ENCODE assay signal across 28 cellular contexts in the genomic region with DNA sequence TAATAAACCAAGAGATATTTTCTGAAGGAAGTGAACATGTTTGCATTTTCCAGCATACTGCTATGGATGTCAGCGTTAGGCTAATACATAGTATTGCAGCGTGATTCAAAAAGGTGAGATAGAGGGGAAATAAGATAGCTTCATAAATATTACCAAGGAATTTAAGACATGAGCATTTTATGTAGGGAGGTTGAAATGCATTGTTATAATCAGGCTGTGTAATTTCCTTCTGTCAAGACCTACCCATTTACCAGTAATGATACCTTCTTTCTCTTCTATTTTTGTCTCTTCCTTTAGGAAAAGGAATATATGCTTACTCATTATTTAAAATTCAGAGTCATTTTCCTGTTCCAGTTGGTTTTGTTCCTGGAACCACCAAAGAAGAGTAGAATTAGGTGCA. TPM values are rescaled to one million over a fixed set of nuclear protein-coding genes. Genes with fewer than 3 reads are reported as not detected.
DNase-seq lines count a peak whose midpoint lies in the region; ATAC-seq and TF ChIP-seq lines count a peak whose summit lies in the region.
"Had no signal": no experiment of that assay in that cellular context is flagged by ENCODE, and none has a peak within 500 bp of the region (broad histone marks: within the 10 kb centered on the region; RNA-seq: fewer than 3 reads in every experiment).

No MANE protein-coding gene starts in this region.

- no peak overlapping the region for H3K4me3 Mint-ChIP-seq in activated T-helper 17 cell treated with anti-CD3 and anti-CD28 coated beads, Interleukin-2, amount 50 U/mL, for 72 hours
- peak overlapping the region in 2 of 10 donors; percentile 50 to 79 for H3K4me3 Mint-ChIP-seq in naive thymus-derived CD4-positive, alpha-beta T cell
- H3K4me3 Mint-ChIP-seq: activated CD4-positive, alpha-beta memory T cell treated with anti-CD3 and anti-CD28 coated beads, Interleukin-2, amount 10 ng/mL, durations not matched to agents 7 days and 5 days; stimulated activated naive CD8-positive, alpha-beta T cell treated with anti-CD3 and anti-CD28 coated beads, Interleukin-15, amount 100 ng/mL, for 72 hours had no signal

- H3K4me1 Mint-ChIP-seq in activated T-helper 17 cell treated with anti-CD3 and anti-CD28 coated beads, Interleukin-2, amount 50 U/mL, for 72 hours = peaks cover 56% of the 10 kb centered on the region
- H3K4me1 Mint-ChIP-seq in naive thymus-derived CD4-positive, alpha-beta T cell = peaks cover 54 to 94% (median 88%) of the 10 kb centered on the region in 7 donors

- H3K27me3 Mint-ChIP-seq in activated T-helper 17 cell treated with anti-CD3 and anti-CD28 coated beads, Interleukin-2, amount 50 U/mL, for 72 hours = no peaks in the 10 kb centered on the region
- H3K27me3 Mint-ChIP-seq in naive thymus-derived CD4-positive, alpha-beta T cell = no peaks in the 10 kb centered on the region
- H3K27me3 Mint-ChIP-seq: activated CD4-positive, alpha-beta memory T cell treated with anti-CD3 and anti-CD28 coated beads, Interleukin-2, amount 10 ng/mL, durations not matched to agents 7 days and 5 days; stimulated activated naive CD8-positive, alpha-beta T cell treated with anti-CD3 and anti-CD28 coated beads, Interleukin-15, amount 100 ng/mL, for 72 hours had no signal

- no peak overlapping the region for H3K4me3 ChIP-seq in heart left ventricle
- H3K4me3 ChIP-seq in heart right ventricle = no peak overlapping the region
- H3K4me3 ChIP-seq in naive thymus-derived CD4-positive, alpha-beta T cell (ENCODE audit: low read length) = no peak overlapping the region
- H3K4me3 ChIP-seq: adrenal gland, body of pancreas, SJSA1, skin epidermis, thyroid gland had no signal

- WGBS in heart left ventricle, 4 donors = 67 to 74% (median 70%) methylated on average over 2 of the region's 2 CpGs
- WGBS in heart right ventricle, 2 donors = 76% methylated on average over 2 of the region's 2 CpGs

- H3K27ac Mint-ChIP-seq in activated T-helper 17 cell treated with anti-CD3 and anti-CD28 coated beads, Interleukin-2, amount 50 U/mL, for 72 hours = peak overlapping the region; percentile 84
- H3K27ac Mint-ChIP-seq in naive thymus-derived CD4-positive, alpha-beta T cell = peak overlapping the region in 8 of 9 donors; percentile 61 to 94 (median 90)
- H3K27ac Mint-ChIP-seq: activated CD4-positive, alpha-beta memory T cell treated with anti-CD3 and anti-CD28 coated beads, Interleukin-2, amount 10 ng/mL, durations not matched to agents 7 days and 5 days had no signal

- H3K9me3 Mint-ChIP-seq in activated T-helper 17 cell treated with anti-CD3 and anti-CD28 coated beads, Interleukin-2, amount 50 U/mL, for 72 hours = no peaks in the 10 kb centered on the region
- no peaks in the 10 kb centered on the region for H3K9me3 Mint-ChIP-seq in naive thymus-derived CD4-positive, alpha-beta T cell
- H3K9me3 Mint-ChIP-seq: activated CD4-positive, alpha-beta memory T cell treated with anti-CD3 and anti-CD28 coated beads, Interleukin-2, amount 10 ng/mL, durations not matched to agents 7 days and 5 days; stimulated activated naive CD8-positive, alpha-beta T cell treated with anti-CD3 and anti-CD28 coated beads, Interleukin-15, amount 100 ng/mL, for 72 hours had no signal

- intact Hi-C loops in heart left ventricle (cut with DNase I) = no loop called here
- intact Hi-C loops in heart right ventricle (cut with DNase I) = no loop called here
- intact Hi-C loops in naive thymus-derived CD4-positive, alpha-beta T cell (cut with micrococcal nuclease) = loop anchor here in 1 of 2 donors (1.0 kb wide), 1 partner anchor 9 kb away; no protein-coding TSS in a partner anchor

- DNase-seq in heart left ventricle (no peak), heart right ventricle (no peak), NOMO-1 treated with dmso at 0.1 percent for 144 hours (lab: John Stamatoyannopoulos, UW; ENCODE audit: unreplicated experiment) (no peak), RKO (ENCODE audit: low spot score) (no peak)
- no peak for DNase-seq in naive thymus-derived CD4-positive, alpha-beta T cell
- DNase-seq: ACHN; activated CD4-positive, alpha-beta memory T cell treated with anti-CD3 and anti-CD28 coated beads, Interleukin-2, amount 10 ng/mL, durations not matched to agents 7 days and 5 days; activated CD4-positive, CD25-positive, alpha-beta regulatory T cell treated with anti-CD3 and anti-CD28 coated beads, Interleukin-2, amount 50 U/mL, for 72 hours; activated gamma-delta T cell treated with Interleukin-2 at 50 U/mL for 16 hours; adrenal gland; BE2C; body of pancreas; cerebellar nuclear complex; COR-L47; DMS79; HCEC 1CT; IMR-90; NCI-H1105; NCI-H1930; NCI-H748 treated with DMSO at 0.1 percent for 48 hours; stimulated activated naive CD8-positive, alpha-beta T cell treated with anti-CD3 and anti-CD28 coated beads, Interleukin-15, amount 100 ng/mL, for 72 hours; T-helper 1 cell; thyroid gland had no signal

- H3K4me1 ChIP-seq in heart left ventricle = peaks cover 12 to 98% (median 79%) of the 10 kb centered on the region in 12 donors
- peaks cover 27 to 91% (median 81%) of the 10 kb centered on the region in 9 donors for H3K4me1 ChIP-seq in heart right ventricle
- peaks cover 35 to 54% of the 10 kb centered on the region in 2 donors for H3K4me1 ChIP-seq in naive thymus-derived CD4-positive, alpha-beta T cell (ENCODE audit: control insufficient read depth in 2 of 2, insufficient read depth in 2 of 2, low read length in 2 of 2)

- POLR2A ChIA-PET in naive thymus-derived CD4-positive, alpha-beta T cell (lab: Charles Lee) = interaction anchor here (0.6 kb wide), 1 partner anchor 22 kb away, joined by 3 read pairs; no protein-coding TSS in a partner anchor

- H3K27me3 ChIP-seq in heart left ventricle = no peaks in the 10 kb centered on the region
- no peaks in the 10 kb centered on the region for H3K27me3 ChIP-seq in heart right ventricle
- no peaks in the 10 kb centered on the region for H3K27me3 ChIP-seq in naive thymus-derived CD4-positive, alpha-beta T cell (ENCODE audit: control insufficient read depth in 2 of 2, insufficient read depth in 2 of 2, low read length in 2 of 2)
- H3K27me3 ChIP-seq: adrenal gland, BE2C, body of pancreas, SJSA1, thyroid gland had no signal

- TF ChIP-seq POLR2A in heart left ventricle (IDR thresholded peaks at IDR 0.05) = no peak

- ATAC-seq in heart left ventricle (no peak), heart right ventricle (no peak), HG02885 (IDR thresholded peaks at IDR 0.05; ENCODE audit: poor library complexity, unreplicated experiment) (no peak)
- ATAC-seq in activated T-helper 17 cell treated with anti-CD3 and anti-CD28 coated beads, Interleukin-2, amount 50 U/mL, for 72 hours (replicated peaks) = no peak
- no peak for ATAC-seq in naive thymus-derived CD4-positive, alpha-beta T cell
- ATAC-seq: body of pancreas; stimulated activated naive CD8-positive, alpha-beta T cell treated with anti-CD3 and anti-CD28 coated beads, Interleukin-15, amount 100 ng/mL, for 72 hours had no signal

- no peaks in the 10 kb centered on the region for H3K36me3 Mint-ChIP-seq in activated T-helper 17 cell treated with anti-CD3 and anti-CD28 coated beads, Interleukin-2, amount 50 U/mL, for 72 hours (ENCODE audit: low read depth)
- H3K36me3 Mint-ChIP-seq in naive thymus-derived CD4-positive, alpha-beta T cell = peaks cover 0 to 8% (median 0%) of the 10 kb centered on the region in 5 donors

- CTCF ChIA-PET in naive thymus-derived CD4-positive, alpha-beta T cell (lab: Charles Lee) = interaction anchor here (0.6 to 1.9 kb wide), 2 partner anchors 33 to 54 kb away, joined by 3 to 7 read pairs; a partner anchor contains a TSS

- H3K27ac ChIP-seq in heart left ventricle = peak overlapping the region in 7 of 12 donors; percentile 4 to 85 (median 78)
- H3K27ac ChIP-seq in heart right ventricle = peak overlapping the region in 5 of 10 donors; percentile 69 to 86 (median 81)
- no peak overlapping the region for H3K27ac ChIP-seq in naive thymus-derived CD4-positive, alpha-beta T cell (ENCODE audit: low read depth, low read length)
- H3K27ac ChIP-seq: adrenal gland, body of pancreas, epithelial cell of prostate, SJSA1, thyroid gland had no signal

- H3K36me3 ChIP-seq in heart left ventricle = no peaks in the 10 kb centered on the region
- H3K36me3 ChIP-seq in heart right ventricle = no peaks in the 10 kb centered on the region
- no peaks in the 10 kb centered on the region for H3K36me3 ChIP-seq in naive thymus-derived CD4-positive, alpha-beta T cell (ENCODE audit: control insufficient read depth in 2 of 3, insufficient read depth in 3 of 3, low read length in 3 of 3)
- H3K36me3 ChIP-seq: adrenal gland, BE2C, SJSA1, thyroid gland had no signal

- TF ChIP-seq CTCF in heart left ventricle (IDR thresholded peaks at IDR 0.05) (no peak), heart right ventricle (IDR thresholded peaks at IDR 0.05) (no peak)

- no peaks in the 10 kb centered on the region for H3K9me3 ChIP-seq in heart left ventricle
- no peaks in the 10 kb centered on the region for H3K9me3 ChIP-seq in heart right ventricle
- H3K9me3 ChIP-seq in naive thymus-derived CD4-positive, alpha-beta T cell (ENCODE audit: control insufficient read depth in 2 of 3, low read length in 3 of 3) = no peaks in the 10 kb centered on the region
- H3K9me3 ChIP-seq: adrenal gland, BE2C, body of pancreas, SJSA1, thyroid gland had no signal

RNA-seq across cellular contexts. Expression of a gene that starts 33.3 kb away (rescaled TPM):
- 100 to 1,000 TPM in 6 of 9 donors, 10 to 100 TPM in 3; 80.3 to 221 (median 147) TPM for total RNA-seq in heart left ventricle
- polyA plus RNA-seq in heart left ventricle = 10 to 100 TPM; 16.3 to 65.2 TPM
- total RNA-seq in heart right ventricle = 100 to 1,000 TPM in 8 of 10 donors, 10 to 100 TPM in 2; 45.6 to 269 (median 148) TPM
- polyA plus RNA-seq in heart right ventricle = 10 to 100 TPM; 12.2 to 22.3 TPM
- 10 to 100 TPM; 47.5 to 57.0 TPM for total RNA-seq in activated T-helper 17 cell treated with anti-CD3 and anti-CD28 coated beads, Interleukin-2, amount 50 U/mL, for 72 hours
- 100 to 1,000 TPM in 4 of 5 experiments, 10 to 100 TPM in 1; 72.0 to 207 (median 131) TPM for total RNA-seq in naive thymus-derived CD4-positive, alpha-beta T cell
- polyA plus RNA-seq in naive thymus-derived CD4-positive, alpha-beta T cell = 100 to 1,000 TPM in 1 of 2 donors, 10 to 100 TPM in 1; 85.1 to 110 TPM
